ENCODE assay signal across 23 cellular contexts in genomic region chr21:46351476-46352155, GRCh38.
"Had no signal": no experiment of that assay in that cellular context is flagged by ENCODE, and none has a peak within 500 bp of the region (broad histone marks: within the 10 kb centered on the region; RNA-seq: fewer than 3 reads in every experiment).

No MANE protein-coding gene starts in this region.

- ATAC-seq: activated naive CD4-positive, alpha-beta T cell treated with anti-CD3 and anti-CD28 coated beads, Interleukin-2, amount 50 U/mL, for 72 hours; activated naive CD8-positive, alpha-beta T cell treated with anti-CD3 and anti-CD28 coated beads, Interleukin-2, amount 50 U/mL, for 24 hours; activated T-cell treated with anti-CD3 and anti-CD28 coated beads, Interleukin-2, amount 50 U/mL, for 4 hours had no signal

- H3K9me3 ChIP-seq: Peyer's patch had no signal

- H3K4me1 ChIP-seq: Peyer's patch had no signal

- DNase-seq: activated CD4-positive, alpha-beta memory T cell treated with anti-CD3 and anti-CD28 coated beads for 36 hours; activated CD4-positive, alpha-beta T cell treated with anti-CD3 and anti-CD28 coated beads, Interleukin-2, amount 10 ng/mL, durations not matched to agents 7 days and 5 days; activated CD4-positive, CD25-positive, alpha-beta regulatory T cell; activated CD8-positive, alpha-beta memory T cell treated with anti-CD3 and anti-CD28 coated beads for 24 hours; activated effector memory CD4-positive, alpha-beta T cell treated with anti-CD3 and anti-CD28 coated beads, Interleukin-2, amount 50 U/mL, for 16 hours; activated naive CD4-positive, alpha-beta T cell treated with Interleukin-2 at 50 U/mL for 16 hours; activated naive CD8-positive, alpha-beta T cell treated with anti-CD3 and anti-CD28 coated beads, Interleukin-2, amount 50 U/mL, for 24 hours; activated T-cell treated with anti-CD3 and anti-CD28 coated beads, Interleukin-2, amount 50 U/mL, for 4 hours; amniotic stem cell; KG1; NCI-H1092; NCI-H1417 treated with DMSO at 0.1 percent for 48 hours; NCI-H1694; NCI-H2029; NCI-H345; NCI-H510A; NCI-H526 treated with DMSO at 0.1 percent for 48 hours; NCI-H82; Peyer's patch; SHP77; T-helper 2 cell; T1000 had no signal

- H3K27ac ChIP-seq: Peyer's patch had no signal

- H3K4me3 ChIP-seq: Peyer's patch had no signal

- H3K27me3 ChIP-seq: Peyer's patch had no signal
